ENCODE assay signal across 4 cellular contexts in the genomic region with DNA sequence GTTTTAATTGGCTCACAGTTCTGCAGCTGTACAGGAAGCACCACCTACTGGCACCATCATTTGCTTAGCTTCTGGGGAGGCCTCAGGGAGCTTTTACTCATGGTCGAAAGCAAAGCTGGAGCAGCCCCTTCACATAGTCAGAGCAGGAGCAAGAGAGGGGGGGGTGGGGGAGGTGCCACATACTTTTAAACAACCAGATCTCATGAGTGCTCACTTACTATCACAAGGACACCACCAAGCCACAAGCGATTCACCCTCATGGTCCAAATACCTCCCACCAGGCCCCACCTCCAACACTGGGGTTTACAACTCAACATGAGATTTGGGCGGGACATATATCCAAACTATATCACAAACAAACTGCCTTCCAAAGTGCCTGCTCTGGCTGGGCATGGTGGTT. TPM values are rescaled to one million over a fixed set of nuclear protein-coding genes. Genes with fewer than 3 reads are reported as not detected.
"Had no signal": no experiment of that assay in that cellular context is flagged by ENCODE, and none has a peak within 500 bp of the region (broad histone marks: within the 10 kb centered on the region; RNA-seq: fewer than 3 reads in every experiment).

No MANE protein-coding gene starts in this region.

- DNase-seq: GDM1, GF-D8 had no signal

- ATAC-seq: GM12878 had no signal

- H3K4me3 ChIP-seq: GM12878 had no signal

RNA-seq across cellular contexts. Expression of a gene that starts 31.7 kb away (rescaled TPM):
- total RNA-seq: G401, GM12878 had no signal
- polyA plus RNA-seq: GM12878 had no signal

RNA-seq across cellular contexts. Expression of a gene that starts 35.4 kb away (rescaled TPM):
- total RNA-seq: G401, GM12878 had no signal
- polyA plus RNA-seq: GM12878 had no signal
